In genomic region chr16:23909792-23910418, GRCh38 we compare ENCODE assay signal across 1 cellular context.
TF ChIP-seq lines count a peak whose summit lies in the region.

No MANE protein-coding gene starts in this region.

TF ChIP-seq in K562, 482 proteins besides CTCF, POLR2A, EP300 and RAD21 (continued from another document and continues in another):
- TF ChIP-seq BRCA1 (IDR thresholded peaks at IDR 0.05) (no peak), BRCA1 (CRISPR knock-in tag; IDR thresholded peaks at IDR 0.05) (no peak), USF2 (CRISPR knock-in tag; IDR thresholded peaks at IDR 0.05) (no peak), SAFB (IDR thresholded peaks at IDR 0.05; ENCODE audit: borderline replicate concordance, low read depth, low read length) (no peak), CHD1 (IDR thresholded peaks at IDR 0.05; ENCODE audit: low read length) (no peak), KLF10 (CRISPR knock-in tag; IDR thresholded peaks at IDR 0.05) (no peak), MXI1 (IDR thresholded peaks at IDR 0.05; ENCODE audit: low read depth, low read length) (no peak), TEAD1 (CRISPR knock-in tag; IDR thresholded peaks at IDR 0.05) (no peak), CREB3L1 (IDR thresholded peaks at IDR 0.05; ENCODE audit: borderline replicate concordance, low read depth) (no peak), ETV5 (CRISPR knock-in tag; IDR thresholded peaks at IDR 0.05; ENCODE audit: low read depth) (no peak), ZKSCAN8 (CRISPR knock-in tag; IDR thresholded peaks at IDR 0.05) (peak; percentile 72; the same call in 1 of the 2 replicates), NCOA6 (IDR thresholded peaks at IDR 0.05) (no peak), CREM (IDR thresholded peaks at IDR 0.05; ENCODE audit: low read depth) (peak; percentile 59), CCAR2 (IDR thresholded peaks at IDR 0.05; ENCODE audit: low read depth, low read length) (no peak), ETV6 (IDR thresholded peaks at IDR 0.05; ENCODE audit: borderline replicate concordance in 1 of 2, low read depth in 2 of 2, low read length in 1 of 2) (no peak), ETV6 (CRISPR knock-in tag; IDR thresholded peaks at IDR 0.05; ENCODE audit: borderline replicate concordance) (no peak), GTF2F1 (IDR thresholded peaks at IDR 0.05; ENCODE audit: low read depth, low read length) (no peak), FOSL1 (tag; conservative IDR thresholded peaks at IDR 0.05) (no peak), JUND (IDR thresholded peaks at IDR 0.05; ENCODE audit: borderline replicate concordance, low read depth, low read length) (peak; percentile 74), JUND (tag; IDR thresholded peaks at IDR 0.05; ENCODE audit: borderline replicate concordance, low read depth, low read length) (peak; percentile 53; the same call in 1 of the 3 replicates), JUNB (CRISPR knock-in tag; conservative IDR thresholded peaks at IDR 0.05) (0 out of 2 replicates have a peak, but pooled peaks have one; percentile 43), GATA2 (CRISPR knock-in tag; IDR thresholded peaks at IDR 0.05) (peak; percentile 50), E2F3 (CRISPR knock-in tag; IDR thresholded peaks at IDR 0.05) (no peak), MXD1 (CRISPR knock-in tag; IDR thresholded peaks at IDR 0.05; ENCODE audit: borderline replicate concordance, poor library complexity, severe bottlenecking) (no peak), DPF2 (IDR thresholded peaks at IDR 0.05) (no peak), SFPQ (IDR thresholded peaks at IDR 0.05; ENCODE audit: low read depth, low read length) (no peak), ZNF347 (CRISPR knock-in tag; IDR thresholded peaks at IDR 0.05; ENCODE audit: low read depth) (no peak), ZFPM2 (CRISPR knock-in tag; IDR thresholded peaks at IDR 0.05) (no peak), SRSF1 (IDR thresholded peaks at IDR 0.05; ENCODE audit: low read depth, low read length) (no peak), CEBPB (tag; IDR thresholded peaks at IDR 0.05) (no peak), ZNF436 (CRISPR knock-in tag; IDR thresholded peaks at IDR 0.05) (no peak), POLR2B (IDR thresholded peaks at IDR 0.05; ENCODE audit: low read depth, partially characterized antibody) (no peak), SMARCC2 (IDR thresholded peaks at IDR 0.05; ENCODE audit: low read depth) (no peak), EHMT2 (IDR thresholded peaks at IDR 0.05) (no peak), ZBED1 (IDR thresholded peaks at IDR 0.05) (no peak), MYNN (IDR thresholded peaks at IDR 0.05) (no peak), MYNN (CRISPR knock-in tag; IDR thresholded peaks at IDR 0.05) (no peak), RBM14 (IDR thresholded peaks at IDR 0.05; ENCODE audit: borderline replicate concordance, insufficient read depth, low read depth, low read length) (no peak), FOXP1 (CRISPR knock-in tag; IDR thresholded peaks at IDR 0.05) (no peak), BACH1 (tag; IDR thresholded peaks at IDR 0.05) (no peak)
- TF ChIP-seq, protein P1, sequence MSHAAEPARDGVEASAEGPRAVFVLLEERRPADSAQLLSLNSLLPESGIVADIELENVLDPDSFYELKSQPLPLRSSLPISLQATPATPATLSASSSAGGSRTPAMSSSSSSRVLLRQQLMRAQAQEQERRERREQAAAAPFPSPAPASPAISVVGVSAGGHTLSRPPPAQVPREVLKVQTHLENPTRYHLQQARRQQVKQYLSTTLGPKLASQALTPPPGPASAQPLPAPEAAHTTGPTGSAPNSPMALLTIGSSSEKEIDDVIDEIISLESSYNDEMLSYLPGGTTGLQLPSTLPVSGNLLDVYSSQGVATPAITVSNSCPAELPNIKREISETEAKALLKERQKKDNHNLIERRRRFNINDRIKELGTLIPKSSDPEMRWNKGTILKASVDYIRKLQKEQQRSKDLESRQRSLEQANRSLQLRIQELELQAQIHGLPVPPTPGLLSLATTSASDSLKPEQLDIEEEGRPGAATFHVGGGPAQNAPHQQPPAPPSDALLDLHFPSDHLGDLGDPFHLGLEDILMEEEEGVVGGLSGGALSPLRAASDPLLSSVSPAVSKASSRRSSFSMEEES (CRISPR knock-in tag; IDR thresholded peaks at IDR 0.05), result no peak
- TF ChIP-seq, protein P2, sequence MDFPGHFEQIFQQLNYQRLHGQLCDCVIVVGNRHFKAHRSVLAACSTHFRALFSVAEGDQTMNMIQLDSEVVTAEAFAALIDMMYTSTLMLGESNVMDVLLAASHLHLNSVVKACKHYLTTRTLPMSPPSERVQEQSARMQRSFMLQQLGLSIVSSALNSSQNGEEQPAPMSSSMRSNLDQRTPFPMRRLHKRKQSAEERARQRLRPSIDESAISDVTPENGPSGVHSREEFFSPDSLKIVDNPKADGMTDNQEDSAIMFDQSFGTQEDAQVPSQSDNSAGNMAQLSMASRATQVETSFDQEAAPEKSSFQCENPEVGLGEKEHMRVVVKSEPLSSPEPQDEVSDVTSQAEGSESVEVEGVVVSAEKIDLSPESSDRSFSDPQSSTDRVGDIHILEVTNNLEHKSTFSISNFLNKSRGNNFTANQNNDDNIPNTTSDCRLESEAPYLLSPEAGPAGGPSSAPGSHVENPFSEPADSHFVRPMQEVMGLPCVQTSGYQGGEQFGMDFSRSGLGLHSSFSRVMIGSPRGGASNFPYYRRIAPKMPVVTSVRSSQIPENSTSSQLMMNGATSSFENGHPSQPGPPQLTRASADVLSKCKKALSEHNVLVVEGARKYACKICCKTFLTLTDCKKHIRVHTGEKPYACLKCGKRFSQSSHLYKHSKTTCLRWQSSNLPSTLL (IDR thresholded peaks at IDR 0.05), result no peak
- TF ChIP-seq, protein P3, sequence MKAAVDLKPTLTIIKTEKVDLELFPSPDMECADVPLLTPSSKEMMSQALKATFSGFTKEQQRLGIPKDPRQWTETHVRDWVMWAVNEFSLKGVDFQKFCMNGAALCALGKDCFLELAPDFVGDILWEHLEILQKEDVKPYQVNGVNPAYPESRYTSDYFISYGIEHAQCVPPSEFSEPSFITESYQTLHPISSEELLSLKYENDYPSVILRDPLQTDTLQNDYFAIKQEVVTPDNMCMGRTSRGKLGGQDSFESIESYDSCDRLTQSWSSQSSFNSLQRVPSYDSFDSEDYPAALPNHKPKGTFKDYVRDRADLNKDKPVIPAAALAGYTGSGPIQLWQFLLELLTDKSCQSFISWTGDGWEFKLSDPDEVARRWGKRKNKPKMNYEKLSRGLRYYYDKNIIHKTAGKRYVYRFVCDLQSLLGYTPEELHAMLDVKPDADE (conservative IDR thresholded peaks at IDR 0.05; ENCODE audit: control insufficient read depth, low read depth, low read length), result no peak
- TF ChIP-seq, protein P4, sequence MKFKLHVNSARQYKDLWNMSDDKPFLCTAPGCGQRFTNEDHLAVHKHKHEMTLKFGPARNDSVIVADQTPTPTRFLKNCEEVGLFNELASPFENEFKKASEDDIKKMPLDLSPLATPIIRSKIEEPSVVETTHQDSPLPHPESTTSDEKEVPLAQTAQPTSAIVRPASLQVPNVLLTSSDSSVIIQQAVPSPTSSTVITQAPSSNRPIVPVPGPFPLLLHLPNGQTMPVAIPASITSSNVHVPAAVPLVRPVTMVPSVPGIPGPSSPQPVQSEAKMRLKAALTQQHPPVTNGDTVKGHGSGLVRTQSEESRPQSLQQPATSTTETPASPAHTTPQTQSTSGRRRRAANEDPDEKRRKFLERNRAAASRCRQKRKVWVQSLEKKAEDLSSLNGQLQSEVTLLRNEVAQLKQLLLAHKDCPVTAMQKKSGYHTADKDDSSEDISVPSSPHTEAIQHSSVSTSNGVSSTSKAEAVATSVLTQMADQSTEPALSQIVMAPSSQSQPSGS (CRISPR knock-in tag; IDR thresholded peaks at IDR 0.05), result peak; percentile 55; the same call in 1 of the 2 replicates
- TF ChIP-seq, protein P5, sequence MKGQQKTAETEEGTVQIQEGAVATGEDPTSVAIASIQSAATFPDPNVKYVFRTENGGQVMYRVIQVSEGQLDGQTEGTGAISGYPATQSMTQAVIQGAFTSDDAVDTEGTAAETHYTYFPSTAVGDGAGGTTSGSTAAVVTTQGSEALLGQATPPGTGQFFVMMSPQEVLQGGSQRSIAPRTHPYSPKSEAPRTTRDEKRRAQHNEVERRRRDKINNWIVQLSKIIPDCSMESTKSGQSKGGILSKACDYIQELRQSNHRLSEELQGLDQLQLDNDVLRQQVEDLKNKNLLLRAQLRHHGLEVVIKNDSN (CRISPR knock-in tag; IDR thresholded peaks at IDR 0.05), result 0 out of 2 replicates have a peak, but pooled peaks have one; percentile 20
- TF ChIP-seq, protein P6, sequence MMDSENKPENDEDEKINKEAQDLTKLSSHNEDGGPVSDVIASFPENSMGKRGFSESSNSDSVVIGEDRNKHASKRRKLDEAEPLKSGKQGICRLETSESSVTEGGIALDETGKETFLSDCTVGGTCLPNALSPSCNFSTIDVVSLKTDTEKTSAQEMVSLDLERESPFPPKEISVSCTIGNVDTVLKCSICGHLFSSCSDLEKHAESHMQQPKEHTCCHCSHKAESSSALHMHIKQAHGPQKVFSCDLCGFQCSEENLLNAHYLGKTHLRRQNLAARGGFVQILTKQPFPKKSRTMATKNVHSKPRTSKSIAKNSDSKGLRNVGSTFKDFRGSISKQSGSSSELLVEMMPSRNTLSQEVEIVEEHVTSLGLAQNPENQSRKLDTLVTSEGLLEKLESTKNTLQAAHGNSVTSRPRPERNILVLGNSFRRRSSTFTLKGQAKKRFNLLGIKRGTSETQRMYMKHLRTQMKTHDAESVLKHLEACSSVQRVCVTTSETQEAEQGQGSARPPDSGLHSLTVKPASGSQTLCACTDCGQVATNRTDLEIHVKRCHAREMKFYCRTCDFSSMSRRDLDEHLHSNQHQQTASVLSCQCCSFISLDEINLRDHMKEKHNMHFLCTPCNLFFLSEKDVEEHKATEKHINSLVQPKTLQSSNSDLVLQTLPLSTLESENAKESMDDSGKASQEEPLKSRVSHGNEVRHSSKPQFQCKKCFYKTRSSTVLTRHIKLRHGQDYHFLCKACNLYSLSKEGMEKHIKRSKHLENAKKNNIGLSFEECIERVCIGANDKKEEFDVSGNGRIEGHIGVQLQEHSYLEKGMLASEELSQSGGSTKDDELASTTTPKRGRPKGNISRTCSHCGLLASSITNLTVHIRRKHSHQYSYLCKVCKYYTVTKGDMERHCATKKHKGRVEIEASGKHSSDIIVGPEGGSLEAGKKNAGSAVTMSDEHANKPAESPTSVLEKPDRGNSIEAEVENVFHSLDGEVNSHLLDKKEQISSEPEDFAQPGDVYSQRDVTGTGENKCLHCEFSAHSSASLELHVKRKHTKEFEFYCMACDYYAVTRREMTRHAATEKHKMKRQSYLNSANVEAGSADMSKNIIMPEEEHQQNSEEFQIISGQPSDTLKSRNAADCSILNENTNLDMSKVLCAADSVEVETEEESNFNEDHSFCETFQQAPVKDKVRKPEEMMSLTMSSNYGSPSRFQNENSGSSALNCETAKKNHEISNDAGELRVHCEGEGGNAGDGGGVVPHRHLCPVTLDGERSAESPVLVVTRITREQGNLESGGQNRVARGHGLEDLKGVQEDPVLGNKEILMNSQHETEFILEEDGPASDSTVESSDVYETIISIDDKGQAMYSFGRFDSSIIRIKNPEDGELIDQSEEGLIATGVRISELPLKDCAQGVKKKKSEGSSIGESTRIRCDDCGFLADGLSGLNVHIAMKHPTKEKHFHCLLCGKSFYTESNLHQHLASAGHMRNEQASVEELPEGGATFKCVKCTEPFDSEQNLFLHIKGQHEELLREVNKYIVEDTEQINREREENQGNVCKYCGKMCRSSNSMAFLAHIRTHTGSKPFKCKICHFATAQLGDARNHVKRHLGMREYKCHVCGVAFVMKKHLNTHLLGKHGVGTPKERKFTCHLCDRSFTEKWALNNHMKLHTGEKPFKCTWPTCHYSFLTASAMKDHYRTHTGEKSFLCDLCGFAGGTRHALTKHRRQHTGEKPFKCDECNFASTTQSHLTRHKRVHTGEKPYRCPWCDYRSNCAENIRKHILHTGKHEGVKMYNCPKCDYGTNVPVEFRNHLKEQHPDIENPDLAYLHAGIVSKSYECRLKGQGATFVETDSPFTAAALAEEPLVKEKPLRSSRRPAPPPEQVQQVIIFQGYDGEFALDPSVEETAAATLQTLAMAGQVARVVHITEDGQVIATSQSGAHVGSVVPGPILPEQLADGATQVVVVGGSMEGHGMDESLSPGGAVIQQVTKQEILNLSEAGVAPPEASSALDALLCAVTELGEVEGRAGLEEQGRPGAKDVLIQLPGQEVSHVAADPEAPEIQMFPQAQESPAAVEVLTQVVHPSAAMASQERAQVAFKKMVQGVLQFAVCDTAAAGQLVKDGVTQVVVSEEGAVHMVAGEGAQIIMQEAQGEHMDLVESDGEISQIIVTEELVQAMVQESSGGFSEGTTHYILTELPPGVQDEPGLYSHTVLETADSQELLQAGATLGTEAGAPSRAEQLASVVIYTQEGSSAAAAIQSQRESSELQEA (IDR thresholded peaks at IDR 0.05; ENCODE audit: low read depth), result no peak
